8 cellular contexts compared by ENCODE assay signal in genomic region chr16:1871974-1872635, GRCh38. TPM values are rescaled to one million over a fixed set of nuclear protein-coding genes. Genes with fewer than 3 reads are reported as not detected.
DNase-seq lines count a peak whose midpoint lies in the region; ATAC-seq and TF ChIP-seq lines count a peak whose summit lies in the region.

Gene MEIOB, minus strand, starts transcription at chr16:1872164. Its CDS starts 3,989 bp downstream, at chr16:1868175.

- H3K9me3 ChIP-seq in psoas muscle, result no peaks in the 10 kb centered on the region

- H3K27me3 ChIP-seq in psoas muscle (ENCODE audit: insufficient read depth in 3 of 3, low read length in 2 of 3), result peaks cover 0 to 55% (median 13%) of the 10 kb centered on the region in 3 donors

- H3K4me1 ChIP-seq in psoas muscle, result no peaks in the 10 kb centered on the region

- peak in 3 of 4 donors; percentile 65 to 76 (median 69) for ATAC-seq in psoas muscle
- ATAC-seq in GM19452 (IDR thresholded peaks at IDR 0.05; ENCODE audit: unreplicated experiment), result no peak
- ATAC-seq in HG02571 (IDR thresholded peaks at IDR 0.05; ENCODE audit: unreplicated experiment), result no peak

- H3K36me3 ChIP-seq in psoas muscle (ENCODE audit: insufficient read depth in 1 of 2, low read depth in 1 of 2), result no peaks in the 10 kb centered on the region

- intact Hi-C loops in psoas muscle (cut with DNase I), result no loop called here

- DNase-seq in HUDEP-2 (lab: John Stamatoyannopoulos, UW; ENCODE audit: unreplicated experiment in 76 of 76), result peak in 65 of 76 experiments; percentile 16 to 81 (median 58)
- DNase-seq in activated CD4-positive, alpha-beta T cell treated with anti-CD3 and anti-CD28 coated beads, Interleukin-2, amount 50 U/mL, for 4 hours, result peak; percentile 6 to 9
- no peak for DNase-seq in epithelial cell of prostate (ENCODE audit: low read depth, low spot score)
- peak; percentile 35 to 63 for DNase-seq in psoas muscle
- no peak for DNase-seq in NCI-H2029 (lab: John Stamatoyannopoulos, UW)
- no peak for DNase-seq in NCI-H2196 treated with DMSO at 0.1 percent for 48 hours (lab: John Stamatoyannopoulos, UW; ENCODE audit: unreplicated experiment)

- no peak for TF ChIP-seq CTCF in psoas muscle (IDR thresholded peaks at IDR 0.05)

- peak within 1 kb of the TSS; percentile 83 for H3K27ac ChIP-seq in epithelial cell of prostate
- no peak within 1 kb of the TSS for H3K27ac ChIP-seq in psoas muscle

- H3K4me3 ChIP-seq in psoas muscle, result peak within 1 kb of the TSS; percentile 22

- WGBS in psoas muscle, 3 donors, result 4 to 7% (median 6%) methylated on average over 40 to 68 of the region's 68 CpGs

RNA-seq across cellular contexts. Expression of gene MEIOB, which starts in this region (rescaled TPM):
- not detected for total RNA-seq in psoas muscle
- not detected for polyA plus RNA-seq in psoas muscle

Comparison
In these comparisons a context has a peak if more than half of its experiments do, and no peak if none do; other contexts are left out.
1. Peak in DNase-seq, ATAC-seq and H3K4me3 ChIP-seq in psoas muscle; RNA of the gene not detected or under 1 TPM.
2. DNase-seq: peak in HUDEP-2 (65 of 76) and activated CD4-positive, alpha-beta T cell treated with anti-CD3 and anti-CD28 coated beads, Interleukin-2, amount 50 U/mL, for 4 hours (2 of 2); none in epithelial cell of prostate (single experiment), NCI-H2029 (single experiment) and NCI-H2196 treated with DMSO at 0.1 percent for 48 hours (single experiment).